ENCODE assay signal across 1 cellular context in genomic region chr20:44431502-44432234, GRCh38.
TF ChIP-seq lines count a peak whose summit lies in the region.

No MANE protein-coding gene starts in this region.

TF ChIP-seq in HCT116, 20 proteins besides CTCF, POLR2A, EP300 and RAD21 (continued from another document):
- TF ChIP-seq EGR1 (IDR thresholded peaks at IDR 0.05; ENCODE audit: low read depth) (no peak), ZFX (IDR thresholded peaks at IDR 0.05) (no peak), POLR2AphosphoS5 (IDR thresholded peaks at IDR 0.05; ENCODE audit: low read depth, low read length) (no peak), ELF1 (IDR thresholded peaks at IDR 0.05; ENCODE audit: borderline replicate concordance, low read depth) (no peak), JUND (IDR thresholded peaks at IDR 0.05) (no peak)
